In genomic region chr6:157668034-157668401, GRCh38 we compare ENCODE assay signal across 25 cellular contexts.
DNase-seq lines count a peak whose midpoint lies in the region; ATAC-seq and TF ChIP-seq lines count a peak whose summit lies in the region.
"Had no signal": no experiment of that assay in that cellular context is flagged by ENCODE, and none has a peak within 500 bp of the region (broad histone marks: within the 10 kb centered on the region; RNA-seq: fewer than 3 reads in every experiment).

No MANE protein-coding gene starts in this region.

- H3K36me3 Mint-ChIP-seq in dendritic cell treated with granulocyte-macrophage colony-stimulating factor and Interleukin-4, amounts not matched to agents 40 ng/mL and 50 ng/mL, for 4 days (ENCODE audit: low read depth) = no peaks in the 10 kb centered on the region
- H3K36me3 Mint-ChIP-seq: activated CD8-positive, alpha-beta memory T cell treated with anti-CD3 and anti-CD28 coated beads, Interleukin-2, amount 10 ng/mL, durations not matched to agents 7 days and 5 days; natural killer cell had no signal

- no peak overlapping the region for H3K4me3 Mint-ChIP-seq in dendritic cell treated with granulocyte-macrophage colony-stimulating factor and Interleukin-4, amounts not matched to agents 40 ng/mL and 50 ng/mL, for 4 days
- H3K4me3 Mint-ChIP-seq: activated CD8-positive, alpha-beta memory T cell treated with anti-CD3 and anti-CD28 coated beads, Interleukin-2, amount 10 ng/mL, durations not matched to agents 7 days and 5 days; natural killer cell had no signal

- H3K4me1 ChIP-seq in uterus = peaks cover 14 to 16% of the 10 kb centered on the region in 2 donors
- H3K4me1 ChIP-seq in mucosa of descending colon (ENCODE audit: low read depth) = peaks cover 11% of the 10 kb centered on the region

- H3K27me3 Mint-ChIP-seq in dendritic cell treated with granulocyte-macrophage colony-stimulating factor and Interleukin-4, amounts not matched to agents 40 ng/mL and 50 ng/mL, for 4 days = no peaks in the 10 kb centered on the region

- peak overlapping the region; percentile 80 for H3K27ac Mint-ChIP-seq in dendritic cell treated with granulocyte-macrophage colony-stimulating factor and Interleukin-4, amounts not matched to agents 40 ng/mL and 50 ng/mL, for 4 days
- H3K27ac Mint-ChIP-seq: activated CD8-positive, alpha-beta memory T cell treated with anti-CD3 and anti-CD28 coated beads, Interleukin-2, amount 10 ng/mL, durations not matched to agents 7 days and 5 days; activated T-helper 2 cell treated with anti-CD3 and anti-CD28 coated beads, Interferon-gamma antibody, Interleukin-2, Interleukin-4, amounts not matched to agents 10 μg/mL and 5 μg/mL and 100 μg/mL, durations not matched to agents 14 hours and 24 hours and 36 hours; natural killer cell had no signal

- intact Hi-C loops in cardiac septum (cut with DNase I) = loop anchor here (2.0 to 5.0 kb wide), 4 partner anchors 89 to 345 kb away; partner anchors contain the start of genes TMEM242 and ZDHHC14
- intact Hi-C loops in Right ventricle myocardium inferior (cut with DNase I) = loop anchor here (5.0 kb wide), 2 partner anchors 94 to 286 kb away; partner anchors contain the start of gene ZDHHC14
- intact Hi-C loops in dendritic cell treated with granulocyte-macrophage colony-stimulating factor and Interleukin-4, amounts not matched to agents 40 ng/mL and 50 ng/mL, for 4 days (cut with micrococcal nuclease) = loop anchor here (10.0 kb wide), 1 partner anchor 283 kb away; the partner anchor contains the start of gene ZDHHC14
- intact Hi-C loops in uterus (cut with DNase I; ENCODE audit: low total_unique reads) = loop anchor here (10.0 kb wide), 1 partner anchor 343 kb away; the partner anchor contains the start of gene TMEM242
- intact Hi-C loops in mucosa of descending colon (cut with DNase I, micrococcal nuclease) = loop anchor here (5.0 to 10.0 kb wide), 2 partner anchors 346 to 353 kb away; partner anchors contain the start of gene TMEM242 (in 1 of the 2)

- DNase-seq in cardiac septum (ENCODE audit: low spot score) (peak; percentile 24), Right ventricle myocardium inferior (ENCODE audit: missing footprints) (no peak), HL-60 (ENCODE audit: low read depth in 1 of 2, low spot score in 1 of 2) (no peak), uterus (no peak), mucosa of descending colon (no peak), iPS-NIHi7 (ENCODE audit: extremely low spot score) (no peak)
- DNase-seq: activated CD4-positive, CD25-positive, alpha-beta regulatory T cell; activated CD8-positive, alpha-beta memory T cell treated with anti-CD3 and anti-CD28 coated beads, Interleukin-2, amount 10 ng/mL, durations not matched to agents 7 days and 5 days; colonic mucosa; foreskin melanocyte; GDM1; H7; left colon; mesendoderm; natural killer cell; NCI-H1436; NCI-H82; Right ventricle myocardium superior; stomach; SW 1271; tibial artery had no signal

- H3K27ac ChIP-seq in HL-60 (replicated peaks) (peak overlapping the region; percentile 68), uterus (peak overlapping the region; percentile 73 to 77)
- H3K27ac ChIP-seq: breast epithelium, colonic mucosa, stomach had no signal

- no peaks in the 10 kb centered on the region for H3K9me3 ChIP-seq in uterus
- no peaks in the 10 kb centered on the region for H3K9me3 ChIP-seq in mucosa of descending colon
- H3K9me3 ChIP-seq: breast epithelium, colonic mucosa, stomach, tibial artery had no signal

- H3K9me3 Mint-ChIP-seq in dendritic cell treated with granulocyte-macrophage colony-stimulating factor and Interleukin-4, amounts not matched to agents 40 ng/mL and 50 ng/mL, for 4 days = no peaks in the 10 kb centered on the region
- H3K9me3 Mint-ChIP-seq: activated T-helper 2 cell treated with anti-CD3 and anti-CD28 coated beads, Interferon-gamma antibody, Interleukin-2, Interleukin-4, amounts not matched to agents 10 μg/mL and 5 μg/mL and 100 μg/mL, durations not matched to agents 14 hours and 24 hours and 36 hours; natural killer cell had no signal

- ATAC-seq in Right ventricle myocardium inferior (no peak), mucosa of descending colon (no peak)
- ATAC-seq: activated CD8-positive, alpha-beta memory T cell treated with anti-CD3 and anti-CD28 coated beads, Interleukin-2, amount 10 ng/mL, durations not matched to agents 7 days and 5 days; esophagus mucosa; left colon; natural killer cell had no signal

- H3K27me3 ChIP-seq in HL-60 (ENCODE audit: insufficient read depth, poor library complexity, severe bottlenecking) (no peaks in the 10 kb centered on the region), uterus (no peaks in the 10 kb centered on the region)
- H3K27me3 ChIP-seq: breast epithelium, colonic mucosa, stomach, tibial artery had no signal

- TF ChIP-seq CTCF in HL-60 (IDR thresholded peaks at IDR 0.05; ENCODE audit: insufficient read depth, low read length) = no peak
- TF ChIP-seq CTCF in uterus (IDR thresholded peaks at IDR 0.05) = no peak
- no peak for TF ChIP-seq CTCF in mucosa of descending colon (IDR thresholded peaks at IDR 0.05)

- no peak overlapping the region for H3K4me3 ChIP-seq in HL-60 (replicated peaks; ENCODE audit: insufficient read depth, low read length)
- H3K4me3 ChIP-seq in uterus = no peak overlapping the region
- H3K4me3 ChIP-seq in mucosa of descending colon = no peak overlapping the region
- H3K4me3 ChIP-seq: breast epithelium, colonic mucosa, stomach, tibial artery had no signal

- H3K4me1 Mint-ChIP-seq in dendritic cell treated with granulocyte-macrophage colony-stimulating factor and Interleukin-4, amounts not matched to agents 40 ng/mL and 50 ng/mL, for 4 days (ENCODE audit: low read depth) = peaks cover 31% of the 10 kb centered on the region

- TF ChIP-seq POLR2A in uterus (IDR thresholded peaks at IDR 0.05) = no peak

- H3K36me3 ChIP-seq in uterus (no peaks in the 10 kb centered on the region), mucosa of descending colon (ENCODE audit: low read depth) (no peaks in the 10 kb centered on the region)
- H3K36me3 ChIP-seq: breast epithelium, colonic mucosa had no signal
